In genomic region chr21:14699433-14700410, GRCh38 we compare ENCODE assay signal across 1 cellular context.
TF ChIP-seq lines count a peak whose summit lies in the region.

No MANE protein-coding gene starts in this region.

TF ChIP-seq in HepG2, 621 proteins besides CTCF, POLR2A, EP300 and RAD21 (continued from another document):
- TF ChIP-seq ARID5B (CRISPR knock-in tag; IDR thresholded peaks at IDR 0.05) (peak; percentile 82), BHLHE40 (IDR thresholded peaks at IDR 0.05; ENCODE audit: low read length) (peak; percentile 90), REST (IDR thresholded peaks at IDR 0.05; ENCODE audit: borderline replicate concordance in 1 of 2, low read depth in 1 of 2, low read length in 2 of 2) (peak in 1 of 2 experiments; percentile 33; a peak in 1 of 4 replicates), SKIL (CRISPR knock-in tag; IDR thresholded peaks at IDR 0.05; ENCODE audit: borderline replicate concordance) (peak; percentile 26; the same call in 1 of the 2 replicates), RCOR2 (CRISPR knock-in tag; IDR thresholded peaks at IDR 0.05) (0 out of 2 replicates have a peak, but pooled peaks have one; percentile 25), FOXP1 (IDR thresholded peaks at IDR 0.05) (no peak), FOXP1 (CRISPR knock-in tag; IDR thresholded peaks at IDR 0.05) (peak; percentile 59; the same call in 1 of the 2 replicates), HNRNPL (IDR thresholded peaks at IDR 0.05; ENCODE audit: low read depth, low read length) (no peak), FOXA3 (CRISPR knock-in tag; IDR thresholded peaks at IDR 0.05) (peak; percentile 81), ZNF264 (CRISPR knock-in tag; IDR thresholded peaks at IDR 0.05) (no peak), ATAD3A (CRISPR knock-in tag; IDR thresholded peaks at IDR 0.05) (no peak), ISL2 (CRISPR knock-in tag; IDR thresholded peaks at IDR 0.05) (peak; percentile 69), SOX6 (IDR thresholded peaks at IDR 0.05) (no peak), SOX6 (CRISPR knock-in tag; IDR thresholded peaks at IDR 0.05) (peak; percentile 63), PPARG (CRISPR knock-in tag; conservative IDR thresholded peaks at IDR 0.05) (0 out of 2 replicates have a peak, but pooled peaks have one; percentile 33), PAX8 (CRISPR knock-in tag; IDR thresholded peaks at IDR 0.05; ENCODE audit: borderline replicate concordance) (no peak), SOX13 (IDR thresholded peaks at IDR 0.05) (peak; percentile 29; the same call in 1 of the 2 replicates), SOX13 (CRISPR knock-in tag; conservative IDR thresholded peaks at IDR 0.05 in 1 of 2, IDR thresholded peaks at IDR 0.05 in 1 of 2) (peak in 1 of 2 experiments; percentile 85; a peak in 2 of 4 replicates), ZFP36 (IDR thresholded peaks at IDR 0.05; ENCODE audit: borderline replicate concordance, low read depth, low read length, partially characterized antibody) (peak; percentile 69), FOXA1 (IDR thresholded peaks at IDR 0.05) (0 out of 2 replicates have a peak, but pooled peaks have one; percentile 33), FOXA1 (CRISPR knock-in tag; IDR thresholded peaks at IDR 0.05) (peak; percentile 75), RERE (CRISPR knock-in tag; IDR thresholded peaks at IDR 0.05; ENCODE audit: low read depth) (peak; percentile 98), FOSL2 (CRISPR knock-in tag; IDR thresholded peaks at IDR 0.05) (peak; percentile 40; the same call in 1 of the 2 replicates), ZNF235 (CRISPR knock-in tag; IDR thresholded peaks at IDR 0.05; ENCODE audit: borderline replicate concordance) (no peak), TBL1XR1 (IDR thresholded peaks at IDR 0.05; ENCODE audit: borderline replicate concordance, low read length, partially characterized antibody) (peak; percentile 83), SOX5 (CRISPR knock-in tag; IDR thresholded peaks at IDR 0.05; ENCODE audit: borderline replicate concordance) (peak; percentile 52; the same call in 1 of the 2 replicates), TCF7 (IDR thresholded peaks at IDR 0.05; ENCODE audit: low read depth) (peak; percentile 43), NR2F6 (IDR thresholded peaks at IDR 0.05) (peak; percentile 37; the same call in 1 of the 2 replicates), NR2F6 (CRISPR knock-in tag; IDR thresholded peaks at IDR 0.05) (no peak), TEAD3 (CRISPR knock-in tag; optimal IDR thresholded peaks at IDR 0.05; ENCODE audit: borderline replicate concordance) (peak; percentile 15), HMG20B (CRISPR knock-in tag; conservative IDR thresholded peaks at IDR 0.05) (peak; percentile 81), HMG20A (CRISPR knock-in tag; IDR thresholded peaks at IDR 0.05; ENCODE audit: borderline replicate concordance) (peak; percentile 86), SMC3 (IDR thresholded peaks at IDR 0.05; ENCODE audit: low read length) (0 out of 2 replicates have a peak, but pooled peaks have one; percentile 3)
